Comparison of ENCODE assay signal across 21 cellular contexts in genomic region chr6:46948699-46949098, GRCh38. TPM values are rescaled to one million over a fixed set of nuclear protein-coding genes. Genes with fewer than 3 reads are reported as not detected.
DNase-seq lines count a peak whose midpoint lies in the region; ATAC-seq, FAIRE-seq and TF ChIP-seq lines count a peak whose summit lies in the region.
"Had no signal": no experiment of that assay in that cellular context is flagged by ENCODE, and none has a peak within 500 bp of the region (broad histone marks: within the 10 kb centered on the region; RNA-seq: fewer than 3 reads in every experiment).

No MANE protein-coding gene starts in this region.

- WGBS in right lobe of liver (ENCODE audit: insufficient coverage, low coverage, low lambda C conversion rate, missing lambda C conversion rate), result 72% methylated on average over 7 of the region's 8 CpGs

- peak overlapping the region; percentile 9 for H3K4me2 ChIP-seq in astrocyte (ENCODE audit: low read length)

- POLR2A ChIA-PET in activated CD4-positive, alpha-beta memory T cell treated with anti-CD3 and anti-CD28 coated beads, Interleukin-2, amount 10 ng/mL, durations not matched to agents 7 days and 5 days (lab: Charles Lee), result no interaction called here

- TF ChIP-seq CTCF in astrocyte (IDR thresholded peaks at IDR 0.05; ENCODE audit: insufficient read depth, low read depth, low read length) (no peak), right lobe of liver (IDR thresholded peaks at IDR 0.05) (no peak)

- no peak overlapping the region for H3K9ac ChIP-seq in astrocyte (ENCODE audit: low read length)

- H3K9me3 Mint-ChIP-seq in astrocyte (ENCODE audit: unreplicated experiment), result peaks cover 3% of the 10 kb centered on the region
- H3K9me3 Mint-ChIP-seq in activated CD4-positive, alpha-beta memory T cell treated with anti-CD3 and anti-CD28 coated beads, Interleukin-2, amount 10 ng/mL, durations not matched to agents 7 days and 5 days, result no peaks in the 10 kb centered on the region
- H3K9me3 Mint-ChIP-seq: activated naive CD8-positive, alpha-beta T cell treated with anti-CD3 and anti-CD28 coated beads for 36 hours had no signal

- no peak overlapping the region for H3K27ac Mint-ChIP-seq in astrocyte (ENCODE audit: unreplicated experiment)
- H3K27ac Mint-ChIP-seq in activated CD4-positive, alpha-beta memory T cell treated with anti-CD3 and anti-CD28 coated beads, Interleukin-2, amount 10 ng/mL, durations not matched to agents 7 days and 5 days, result no peak overlapping the region
- H3K27ac Mint-ChIP-seq: activated naive CD8-positive, alpha-beta T cell treated with anti-CD3 and anti-CD28 coated beads for 36 hours; CD8-positive, alpha-beta memory T cell had no signal

- CTCF ChIA-PET in activated CD4-positive, alpha-beta memory T cell treated with anti-CD3 and anti-CD28 coated beads, Interleukin-2, amount 10 ng/mL, durations not matched to agents 7 days and 5 days (lab: Charles Lee), result no interaction called here

- H2AFZ ChIP-seq in astrocyte (ENCODE audit: low read depth, low read length), result no peak overlapping the region

- ATAC-seq in right lobe of liver (peak; percentile 65 to 77 (median 70)), sciatic nerve (peak; percentile 36), GM21529 (IDR thresholded peaks at IDR 0.05; ENCODE audit: unreplicated experiment) (no peak)
- ATAC-seq: HCT116 had no signal

- no peaks in the 10 kb centered on the region for H4K20me1 ChIP-seq in astrocyte (ENCODE audit: insufficient read depth, low read length)

- H3K27ac ChIP-seq in astrocyte (ENCODE audit: low read depth, low read length), result no peak overlapping the region
- peak overlapping the region in 1 of 3 donors; percentile 43 for H3K27ac ChIP-seq in right lobe of liver

- no peaks in the 10 kb centered on the region for H3K36me3 ChIP-seq in astrocyte (ENCODE audit: insufficient read depth, low read length)
- H3K36me3 ChIP-seq in right lobe of liver, result no peaks in the 10 kb centered on the region
- H3K36me3 ChIP-seq: Peyer's patch, suprapubic skin had no signal

- peaks cover 13% of the 10 kb centered on the region for H3K4me1 Mint-ChIP-seq in astrocyte (ENCODE audit: low read depth, unreplicated experiment)
- no peaks in the 10 kb centered on the region for H3K4me1 Mint-ChIP-seq in activated CD4-positive, alpha-beta memory T cell treated with anti-CD3 and anti-CD28 coated beads, Interleukin-2, amount 10 ng/mL, durations not matched to agents 7 days and 5 days
- H3K4me1 Mint-ChIP-seq: activated naive CD8-positive, alpha-beta T cell treated with anti-CD3 and anti-CD28 coated beads for 36 hours; CD8-positive, alpha-beta memory T cell had no signal

- H3K27me3 Mint-ChIP-seq in astrocyte (ENCODE audit: low read depth, unreplicated experiment), result peaks cover 8% of the 10 kb centered on the region
- H3K27me3 Mint-ChIP-seq in activated CD4-positive, alpha-beta memory T cell treated with anti-CD3 and anti-CD28 coated beads, Interleukin-2, amount 10 ng/mL, durations not matched to agents 7 days and 5 days, result no peaks in the 10 kb centered on the region

- peaks cover 2% of the 10 kb centered on the region for H3K36me3 Mint-ChIP-seq in astrocyte (ENCODE audit: low read depth, unreplicated experiment)
- H3K36me3 Mint-ChIP-seq in activated CD4-positive, alpha-beta memory T cell treated with anti-CD3 and anti-CD28 coated beads, Interleukin-2, amount 10 ng/mL, durations not matched to agents 7 days and 5 days (ENCODE audit: low read depth), result no peaks in the 10 kb centered on the region
- H3K36me3 Mint-ChIP-seq: activated naive CD8-positive, alpha-beta T cell treated with anti-CD3 and anti-CD28 coated beads for 36 hours had no signal

- H3K9me3 ChIP-seq in astrocyte (ENCODE audit: insufficient read depth, low read depth, low read length) (no peaks in the 10 kb centered on the region), right lobe of liver (no peaks in the 10 kb centered on the region)
- H3K9me3 ChIP-seq: Peyer's patch, suprapubic skin had no signal

- H3K4me3 ChIP-seq in astrocyte (ENCODE audit: insufficient read depth, low read depth, low read length) (no peak overlapping the region), right lobe of liver (no peak overlapping the region)
- H3K4me3 ChIP-seq: Peyer's patch, suprapubic skin had no signal

- no peak overlapping the region for H3K4me3 Mint-ChIP-seq in astrocyte (ENCODE audit: unreplicated experiment)
- no peak overlapping the region for H3K4me3 Mint-ChIP-seq in activated CD4-positive, alpha-beta memory T cell treated with anti-CD3 and anti-CD28 coated beads, Interleukin-2, amount 10 ng/mL, durations not matched to agents 7 days and 5 days
- H3K4me3 Mint-ChIP-seq: activated naive CD8-positive, alpha-beta T cell treated with anti-CD3 and anti-CD28 coated beads for 36 hours; CD8-positive, alpha-beta memory T cell had no signal

- no peak for TF ChIP-seq POLR2A in right lobe of liver (IDR thresholded peaks at IDR 0.05)

- no peak for FAIRE-seq in astrocyte (lab: Jason Lieb, UNC)
- FAIRE-seq: TTC549 had no signal

- H3K79me2 ChIP-seq in astrocyte (ENCODE audit: insufficient read depth, low read length), result no peaks in the 10 kb centered on the region

- H3K4me1 ChIP-seq in astrocyte (ENCODE audit: insufficient read depth, low read length) (no peaks in the 10 kb centered on the region), right lobe of liver (no peaks in the 10 kb centered on the region)
- H3K4me1 ChIP-seq: Peyer's patch, suprapubic skin had no signal

- H3K27me3 ChIP-seq in astrocyte (ENCODE audit: insufficient read depth, low read length) (peaks cover 2% of the 10 kb centered on the region), right lobe of liver (no peaks in the 10 kb centered on the region)
- H3K27me3 ChIP-seq: Peyer's patch, suprapubic skin had no signal

- intact Hi-C loops in right lobe of liver (cut with DNase I), result no loop called here
- intact Hi-C loops in sciatic nerve (cut with DNase I), result no loop called here

- DNase-seq in astrocyte (ENCODE audit: low read depth) (peak; percentile 39), glomerular endothelial cell (ENCODE audit: extremely low read depth, low read depth, low spot score) (peak; percentile 100), right lobe of liver (no peak), sciatic nerve (ENCODE audit: low spot score) (no peak), COLO829 (ENCODE audit: low spot score) (no peak)
- no peak for DNase-seq in activated CD8-positive, alpha-beta memory T cell treated with anti-CD3 and anti-CD28 coated beads, Interleukin-2, amount 50 U/mL, for 48 hours
- no peak for DNase-seq in activated CD4-positive, alpha-beta memory T cell treated with anti-CD3 and anti-CD28 coated beads, Interleukin-2, amount 10 ng/mL, durations not matched to agents 7 days and 5 days
- DNase-seq: activated naive CD8-positive, alpha-beta T cell treated with anti-CD3 and anti-CD28 coated beads for 36 hours; activated T-cell treated with anti-CD3 and anti-CD28 coated beads, Interleukin-2, amount 50 U/mL, for 1 hour; caudate nucleus; CD8-positive, alpha-beta memory T cell; effector CD8-positive, alpha-beta T cell; KBM-7; midbrain; NCI-H2107; Peyer's patch; stimulated activated CD4-positive, alpha-beta T cell treated with anti-CD3 and anti-CD28 coated beads, Interleukin-4, amount 100 ng/mL, for 24 hours had no signal

RNA-seq across cellular contexts. Expression of gene ADGRF5, which starts 27.0 kb away (rescaled TPM):
- total RNA-seq in astrocyte (0.54 and 1.1 TPM in 2 replicates), glomerular endothelial cell (495 and 502 TPM in 2 replicates), right lobe of liver (10 to 100 TPM in 3 of 6 experiments, 1 to 10 TPM in 3; 6.5 to 14.6 (median 10.7) TPM), sciatic nerve (23.8 TPM)
- total RNA-seq in activated CD4-positive, alpha-beta memory T cell treated with anti-CD3 and anti-CD28 coated beads, Interleukin-2, amount 10 ng/mL, durations not matched to agents 7 days and 5 days, result not detected
- total RNA-seq: activated naive CD8-positive, alpha-beta T cell treated with anti-CD3 and anti-CD28 coated beads for 36 hours; CD8-positive, alpha-beta memory T cell had no signal

Comparison
In these comparisons a context has a peak if more than half of its experiments do, and no peak if none do; other contexts are left out.
1. DNase-seq: peak in astrocyte (single experiment) and glomerular endothelial cell (single experiment); none in right lobe of liver (0 of 3), sciatic nerve (single experiment), activated CD8-positive, alpha-beta memory T cell treated with anti-CD3 and anti-CD28 coated beads, Interleukin-2, amount 50 U/mL, for 48 hours (single experiment), COLO829 (single experiment) and activated CD4-positive, alpha-beta memory T cell treated with anti-CD3 and anti-CD28 coated beads, Interleukin-2, amount 10 ng/mL, durations not matched to agents 7 days and 5 days (single experiment).
2. RNA of gene ADGRF5, which starts 27.0 kb away (total RNA-seq): 495 to 502 TPM in glomerular endothelial cell; 23.8 TPM in sciatic nerve (single experiment), 6.5 to 14.6 TPM in right lobe of liver, 0.54 to 1.1 TPM in astrocyte and not detected in activated CD4-positive, alpha-beta memory T cell treated with anti-CD3 and anti-CD28 coated beads, Interleukin-2, amount 10 ng/mL, durations not matched to agents 7 days and 5 days; every median in the first group is over 10 times any median in the second.